10 cellular contexts compared by ENCODE assay signal in the genomic region with DNA sequence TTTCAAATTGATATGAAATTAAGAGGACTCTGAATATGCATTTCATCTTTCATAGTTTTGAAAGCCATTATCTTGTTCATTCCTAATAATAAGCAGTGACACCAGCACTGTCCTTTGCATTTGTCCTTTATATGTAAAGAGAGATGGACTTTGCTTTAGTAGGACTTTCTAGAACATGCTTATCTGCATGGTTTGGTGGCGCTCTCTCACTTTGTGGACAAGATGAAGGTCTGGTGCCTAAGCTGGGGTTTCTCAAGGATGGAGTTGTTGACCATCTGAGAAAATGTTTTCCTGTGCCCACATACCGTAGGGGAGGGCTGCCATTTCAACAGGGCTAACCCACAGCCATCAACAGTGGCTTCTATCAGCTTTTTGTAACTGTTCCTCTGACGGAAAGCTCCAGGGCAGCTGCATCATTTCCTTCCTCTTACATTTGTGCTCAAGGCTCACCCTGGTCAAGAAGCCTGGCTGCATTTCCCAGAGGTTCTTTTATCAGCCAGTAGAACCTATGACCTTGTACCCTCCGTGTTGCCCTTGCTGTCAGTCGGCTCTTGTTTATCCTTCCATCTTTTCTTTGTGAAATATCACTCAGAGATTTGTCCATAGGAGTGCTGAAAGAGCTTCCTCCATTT. TPM values are rescaled to one million over a fixed set of nuclear protein-coding genes. Genes with fewer than 3 reads are reported as not detected.
A peak's percentile ranks its signal among the peaks of the same experiment; 100 is the strongest.
DNase-seq lines count a peak whose midpoint lies in the region; ATAC-seq, FAIRE-seq and TF ChIP-seq lines count a peak whose summit lies in the region.
"Had no signal": no experiment of that assay in that cellular context is flagged by ENCODE, and none has a peak within 500 bp of the region (broad histone marks: within the 10 kb centered on the region; RNA-seq: fewer than 3 reads in every experiment).

No MANE protein-coding gene starts in this region.

- POLR2A ChIA-PET in activated CD4-positive, alpha-beta memory T cell treated with anti-CD3 and anti-CD28 coated beads, Interleukin-2, amount 10 ng/mL, durations not matched to agents 7 days and 5 days (lab: Charles Lee): interaction anchor here (1.0 kb wide), 1 partner anchor 45 kb away, joined by 3 read pairs; the partner anchor contains the start of gene ABHD2
- POLR2A ChIA-PET in activated CD4-positive, alpha-beta memory T cell treated with anti-CD3 and anti-CD28 coated beads for 36 hours (lab: Charles Lee): no interaction called here
- POLR2A ChIA-PET in SK-N-SH (lab: Yijun Ruan, JAX): interaction anchor here (1.0 kb wide), 1 partner anchor 10 kb away, joined by 3 read pairs; no protein-coding TSS in a partner anchor

- H3K36me3 ChIP-seq in tibial artery: peaks cover 0 to 13% (median 11%) of the 10 kb centered on the region in 3 donors
- H3K36me3 ChIP-seq in kidney (ENCODE audit: control insufficient read depth in 1 of 2, insufficient read depth in 2 of 2, low read length in 2 of 2): peaks cover 0 to 2% of the 10 kb centered on the region in 2 donors
- H3K36me3 ChIP-seq in SK-N-SH (replicated peaks in 1 of 2; ENCODE audit: control insufficient read depth in 1 of 2, insufficient read depth in 2 of 2, low read length in 1 of 2): peaks cover 0 to 25% of the 10 kb centered on the region in 2 experiments

- no peak for TF ChIP-seq RAD21 in SK-N-SH (IDR thresholded peaks at IDR 0.05; ENCODE audit: low read length)

- no peak overlapping the region for H3K4me2 ChIP-seq in SK-N-SH

- H3K9me3 Mint-ChIP-seq in activated CD4-positive, alpha-beta memory T cell treated with anti-CD3 and anti-CD28 coated beads, Interleukin-2, amount 10 ng/mL, durations not matched to agents 7 days and 5 days: no peaks in the 10 kb centered on the region
- H3K9me3 Mint-ChIP-seq in activated CD4-positive, alpha-beta memory T cell treated with anti-CD3 and anti-CD28 coated beads for 36 hours: no peaks in the 10 kb centered on the region
- no peaks in the 10 kb centered on the region for H3K9me3 Mint-ChIP-seq in chondrocyte (ENCODE audit: low read depth)
- H3K9me3 Mint-ChIP-seq: activated naive CD4-positive, alpha-beta T cell treated with anti-CD3 and anti-CD28 coated beads, Interleukin-2, amount 50 U/mL, for 72 hours had no signal

- DNase-seq in activated CD4-positive, alpha-beta memory T cell treated with anti-CD3 and anti-CD28 coated beads, Interleukin-2, amount 10 ng/mL, durations not matched to agents 7 days and 5 days: no peak
- DNase-seq in activated CD4-positive, alpha-beta memory T cell treated with anti-CD3 and anti-CD28 coated beads for 36 hours: no peak
- DNase-seq in chondrocyte (ENCODE audit: low spot score): no peak
- DNase-seq in medulla oblongata (ENCODE audit: extremely low spot score): peak; percentile 76
- DNase-seq in tibial artery: peak; percentile 60 to 72
- DNase-seq in kidney: no peak
- DNase-seq in SK-N-SH: no peak

- H3K9me3 ChIP-seq in tibial artery: no peaks in the 10 kb centered on the region
- no peaks in the 10 kb centered on the region for H3K9me3 ChIP-seq in kidney (ENCODE audit: control insufficient read depth in 1 of 2, low read length in 2 of 2)
- no peaks in the 10 kb centered on the region for H3K9me3 ChIP-seq in SK-N-SH

- CTCF ChIA-PET in activated CD4-positive, alpha-beta memory T cell treated with anti-CD3 and anti-CD28 coated beads, Interleukin-2, amount 10 ng/mL, durations not matched to agents 7 days and 5 days (lab: Charles Lee): interaction anchor here (0.7 to 1.9 kb wide), 7 partner anchors 14 to 276 kb away, joined by 3 to 10 read pairs (median 4); no protein-coding TSS in a partner anchor
- CTCF ChIA-PET in activated CD4-positive, alpha-beta memory T cell treated with anti-CD3 and anti-CD28 coated beads for 36 hours (lab: Charles Lee): interaction anchor here (1.6 to 8.4 kb wide), 4 partner anchors 13 to 73 kb away, joined by 7 to 157 read pairs (median 21); no protein-coding TSS in a partner anchor
- CTCF ChIA-PET in SK-N-SH (lab: Yijun Ruan, JAX): interaction anchor here (0.7 to 8.4 kb wide), 10 partner anchors 14 to 475 kb away, joined by 3 to 134 read pairs (median 4); no protein-coding TSS in a partner anchor

- no peak for ATAC-seq in HG03135 (IDR thresholded peaks at IDR 0.05; ENCODE audit: unreplicated experiment)
- ATAC-seq: activated naive CD4-positive, alpha-beta T cell treated with anti-CD3 and anti-CD28 coated beads, Interleukin-2, amount 50 U/mL, for 72 hours had no signal

- H3K4me3 ChIP-seq in tibial artery (no peak overlapping the region), kidney (ENCODE audit: low read length in 2 of 2) (no peak overlapping the region), SK-N-SH (ENCODE audit: low read depth in 2 of 2, low read length in 1 of 2) (no peak overlapping the region)

- no peak for FAIRE-seq in kidney (lab: Jason Lieb, UNC)
- FAIRE-seq: A204.1 had no signal

- no peak overlapping the region for H3K4me3 Mint-ChIP-seq in activated CD4-positive, alpha-beta memory T cell treated with anti-CD3 and anti-CD28 coated beads, Interleukin-2, amount 10 ng/mL, durations not matched to agents 7 days and 5 days
- no peak overlapping the region for H3K4me3 Mint-ChIP-seq in activated CD4-positive, alpha-beta memory T cell treated with anti-CD3 and anti-CD28 coated beads for 36 hours
- H3K4me3 Mint-ChIP-seq in chondrocyte (ENCODE audit: unreplicated experiment): no peak overlapping the region

- H2AFZ ChIP-seq in SK-N-SH (ENCODE audit: low read depth): no peak overlapping the region

- H3K27me3 Mint-ChIP-seq in activated CD4-positive, alpha-beta memory T cell treated with anti-CD3 and anti-CD28 coated beads, Interleukin-2, amount 10 ng/mL, durations not matched to agents 7 days and 5 days: no peaks in the 10 kb centered on the region
- H3K27me3 Mint-ChIP-seq in activated CD4-positive, alpha-beta memory T cell treated with anti-CD3 and anti-CD28 coated beads for 36 hours: no peaks in the 10 kb centered on the region
- no peaks in the 10 kb centered on the region for H3K27me3 Mint-ChIP-seq in chondrocyte (ENCODE audit: low read depth)

- H3K9me2 ChIP-seq in SK-N-SH: no peaks in the 10 kb centered on the region

- no peak for TF ChIP-seq CTCF in chondrocyte (IDR thresholded peaks at IDR 0.05)
- no peak for TF ChIP-seq CTCF in tibial artery (IDR thresholded peaks at IDR 0.05)
- no peak for TF ChIP-seq CTCF in kidney (IDR thresholded peaks at IDR 0.05; ENCODE audit: borderline replicate concordance, extremely low read depth, insufficient read depth)
- no peak for TF ChIP-seq CTCF in SK-N-SH (IDR thresholded peaks at IDR 0.05)

- no peaks in the 10 kb centered on the region; the same call in 1 of the 2 replicates for H3K79me2 ChIP-seq in SK-N-SH (ENCODE audit: insufficient read depth)

- peaks cover 0 to 93% (median 33%) of the 10 kb centered on the region in 4 donors for H3K4me1 ChIP-seq in tibial artery
- H3K4me1 ChIP-seq in kidney (ENCODE audit: control insufficient read depth in 1 of 2, insufficient read depth in 1 of 2, low read depth in 1 of 2, low read length in 2 of 2): peaks cover 12 to 16% of the 10 kb centered on the region in 2 donors
- peaks cover under 1 to 15% of the 10 kb centered on the region in 2 experiments; a peak in 2 of 4 replicates for H3K4me1 ChIP-seq in SK-N-SH (ENCODE audit: control insufficient read depth in 1 of 2, insufficient read depth in 2 of 2, low read depth in 1 of 2, low read length in 1 of 2)

- peaks cover 17% of the 10 kb centered on the region for H3K36me3 Mint-ChIP-seq in activated CD4-positive, alpha-beta memory T cell treated with anti-CD3 and anti-CD28 coated beads, Interleukin-2, amount 10 ng/mL, durations not matched to agents 7 days and 5 days (ENCODE audit: low read depth)
- H3K36me3 Mint-ChIP-seq in activated CD4-positive, alpha-beta memory T cell treated with anti-CD3 and anti-CD28 coated beads for 36 hours: peaks cover 3% of the 10 kb centered on the region
- H3K36me3 Mint-ChIP-seq in chondrocyte (ENCODE audit: low read depth): peaks cover 9% of the 10 kb centered on the region

- peak overlapping the region; percentile 38 for H3K27ac Mint-ChIP-seq in activated CD4-positive, alpha-beta memory T cell treated with anti-CD3 and anti-CD28 coated beads, Interleukin-2, amount 10 ng/mL, durations not matched to agents 7 days and 5 days
- no peak overlapping the region for H3K27ac Mint-ChIP-seq in activated CD4-positive, alpha-beta memory T cell treated with anti-CD3 and anti-CD28 coated beads for 36 hours
- peak overlapping the region; percentile 5 for H3K27ac Mint-ChIP-seq in chondrocyte (ENCODE audit: unreplicated experiment)

- no peak for TF ChIP-seq EP300 in SK-N-SH (IDR thresholded peaks at IDR 0.05; ENCODE audit: borderline replicate concordance in 1 of 2, low read depth in 1 of 2, low read length in 1 of 2)

- H3K9ac ChIP-seq in kidney (ENCODE audit: low read length in 2 of 2) (no peak overlapping the region), SK-N-SH (no peak overlapping the region)

- peak overlapping the region; percentile 39 to 46 for H3K27ac ChIP-seq in tibial artery
- peak overlapping the region in 1 of 2 donors; percentile 52 for H3K27ac ChIP-seq in kidney (ENCODE audit: low read depth in 2 of 2, low read length in 2 of 2)
- no peak overlapping the region for H3K27ac ChIP-seq in SK-N-SH (ENCODE audit: low read depth in 2 of 2, low read length in 1 of 2)

- no peaks in the 10 kb centered on the region for H3K27me3 ChIP-seq in tibial artery
- H3K27me3 ChIP-seq in SK-N-SH (ENCODE audit: insufficient read depth): no peaks in the 10 kb centered on the region

- H3F3A ChIP-seq in SK-N-SH (replicated peaks; ENCODE audit: insufficient read depth): no peaks in the 10 kb centered on the region

- intact Hi-C loops in activated CD4-positive, alpha-beta memory T cell treated with anti-CD3 and anti-CD28 coated beads for 36 hours (cut with micrococcal nuclease): no loop called here
- intact Hi-C loops in tibial artery (cut with DNase I; ENCODE audit: low total_unique reads): loop anchor here (5.0 kb wide), 2 partner anchors 35 to 475 kb away; no protein-coding TSS in a partner anchor
- intact Hi-C loops in kidney (cut with DNase I): no loop called here

- WGBS in SK-N-SH (ENCODE audit: low lambda C conversion rate): 86% methylated on average over 5 of the region's 5 CpGs

- peaks cover 46% of the 10 kb centered on the region for H3K4me1 Mint-ChIP-seq in activated CD4-positive, alpha-beta memory T cell treated with anti-CD3 and anti-CD28 coated beads, Interleukin-2, amount 10 ng/mL, durations not matched to agents 7 days and 5 days
- peaks cover 27% of the 10 kb centered on the region for H3K4me1 Mint-ChIP-seq in activated CD4-positive, alpha-beta memory T cell treated with anti-CD3 and anti-CD28 coated beads for 36 hours (ENCODE audit: low read depth)
- H3K4me1 Mint-ChIP-seq in chondrocyte (ENCODE audit: low read depth): peaks cover 27% of the 10 kb centered on the region

- H4K20me1 ChIP-seq in SK-N-SH (ENCODE audit: insufficient read depth): no peaks in the 10 kb centered on the region

RNA-seq across cellular contexts. Expression of gene ABHD2, which starts 44.5 kb away (rescaled TPM):
- total RNA-seq in activated CD4-positive, alpha-beta memory T cell treated with anti-CD3 and anti-CD28 coated beads, Interleukin-2, amount 10 ng/mL, durations not matched to agents 7 days and 5 days: 10 to 100 TPM; 62.4 to 63.5 TPM
- total RNA-seq in activated CD4-positive, alpha-beta memory T cell treated with anti-CD3 and anti-CD28 coated beads for 36 hours: 10 to 100 TPM; 36.0 to 38.5 TPM
- total RNA-seq in chondrocyte: 50.0 to 58.5 TPM (median 50.5 TPM) in 3 replicates
- 123 TPM for total RNA-seq in kidney
- polyA plus RNA-seq in kidney (ENCODE audit: insufficient read depth, low read depth, low replicate concordance): 13.3 TPM
- polyA plus RNA-seq in SK-N-SH (2012; rRNA removed): 19.2 and 25.7 TPM in 2 replicates
- 12.3 and 17.4 TPM in 2 replicates for polyA plus RNA-seq in SK-N-SH (2012; cell fraction: cytosol; rRNA removed)
- 15.6 and 19.9 TPM in 2 replicates for polyA plus RNA-seq in SK-N-SH (2012; cell fraction: nucleus; rRNA removed)

Comparison
In these comparisons a context has a peak if more than half of its experiments do, and no peak if none do; other contexts are left out.
1. DNase-seq: peak in medulla oblongata (single experiment) and tibial artery (2 of 2); none in activated CD4-positive, alpha-beta memory T cell treated with anti-CD3 and anti-CD28 coated beads, Interleukin-2, amount 10 ng/mL, durations not matched to agents 7 days and 5 days (single experiment), activated CD4-positive, alpha-beta memory T cell treated with anti-CD3 and anti-CD28 coated beads for 36 hours (single experiment), chondrocyte (single experiment), kidney (single experiment) and SK-N-SH (single experiment).
2. H3K27ac ChIP-seq: peak in tibial artery (2 of 2); none in SK-N-SH (0 of 2).